Comparison of ENCODE assay signal across 8 cellular contexts in the genomic region with DNA sequence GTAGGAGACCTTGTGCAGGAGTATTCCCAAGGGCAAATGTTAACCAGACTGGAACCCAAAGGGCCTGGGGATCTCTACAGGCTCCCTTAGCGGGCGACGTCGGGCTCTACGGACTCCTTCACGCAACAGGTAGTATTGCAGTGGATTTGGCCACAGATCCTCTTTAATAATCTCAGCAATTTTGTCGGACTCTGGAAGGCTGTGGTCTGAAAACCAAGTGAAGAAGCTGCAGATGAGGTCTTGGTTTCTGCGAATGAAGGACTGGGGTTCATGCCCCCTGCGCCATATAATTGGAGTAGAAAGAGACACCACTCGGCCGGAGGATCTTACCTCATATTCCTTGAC. TPM values are rescaled to one million over a fixed set of nuclear protein-coding genes. Genes with fewer than 3 reads are reported as not detected.
DNase-seq lines count a peak whose midpoint lies in the region; ATAC-seq and TF ChIP-seq lines count a peak whose summit lies in the region.

No MANE protein-coding gene starts in this region.

- peaks cover 14% of the 10 kb centered on the region; the same call in 1 of the 2 replicates for H4K20me1 ChIP-seq in DOHH2 (ENCODE audit: control insufficient read depth, insufficient read depth, low read depth, low read length)

- peak overlapping the region; percentile 79 for H3K4me2 ChIP-seq in DOHH2 (ENCODE audit: low read length)
- H3K4me2 ChIP-seq in trophoblast cell (ENCODE audit: low read length) = peak overlapping the region; percentile 65

- H3K27me3 ChIP-seq in DOHH2 (ENCODE audit: control insufficient read depth, low read length) (no peaks in the 10 kb centered on the region), Peyer's patch (no peaks in the 10 kb centered on the region), trophoblast cell (ENCODE audit: insufficient read depth, low read length) (no peaks in the 10 kb centered on the region)

- H2AFZ ChIP-seq in trophoblast cell (ENCODE audit: insufficient read depth, low read length, poor library complexity) = no peak overlapping the region

- peaks cover 7% of the 10 kb centered on the region for H3K79me1 ChIP-seq in trophoblast cell (ENCODE audit: low read length)

- no peak for TF ChIP-seq POLR2A in Peyer's patch (IDR thresholded peaks at IDR 0.05)

- no peak overlapping the region for H2BK12ac ChIP-seq in trophoblast cell (ENCODE audit: low read length)

- no peak overlapping the region for H4K8ac ChIP-seq in trophoblast cell (ENCODE audit: low read depth, low read length)

- H3K14ac ChIP-seq in trophoblast cell (ENCODE audit: low read length) = no peak overlapping the region

- no peaks in the 10 kb centered on the region for H3K9me3 ChIP-seq in DOHH2 (ENCODE audit: control insufficient read depth, insufficient read depth, low read length)
- no peaks in the 10 kb centered on the region for H3K9me3 ChIP-seq in Peyer's patch
- no peaks in the 10 kb centered on the region for H3K9me3 ChIP-seq in trophoblast cell (ENCODE audit: insufficient read depth, low read depth, low read length)

- H3K4me3 ChIP-seq in DOHH2 (ENCODE audit: low read length) = peak overlapping the region; percentile 84
- peak overlapping the region; percentile 80 to 89 (median 84) for H3K4me3 ChIP-seq in Peyer's patch
- no peak overlapping the region for H3K4me3 ChIP-seq in trophoblast cell (ENCODE audit: low read depth, low read length)

- peak overlapping the region; percentile 19 for H3K4ac ChIP-seq in trophoblast cell (ENCODE audit: low read depth, low read length)

- H3K4me1 ChIP-seq in DOHH2 (ENCODE audit: control insufficient read depth, low read length) (peaks cover 42% of the 10 kb centered on the region), Peyer's patch (peaks cover 0 to 47% (median 12%) of the 10 kb centered on the region in 4 donors), trophoblast cell (ENCODE audit: control insufficient read depth in 1 of 2, insufficient read depth in 2 of 2, low read length in 2 of 2) (peaks cover 12 to 14% of the 10 kb centered on the region in 2 experiments)

- DNase-seq in Peyer's patch (no peak), epithelial cell of prostate (ENCODE audit: low read depth, low spot score) (no peak), trophoblast cell (no peak), GDM1 (lab: John Stamatoyannopoulos, UW) (no peak), NCI-H187 treated with DMSO at 0.1 percent for 48 hours (lab: John Stamatoyannopoulos, UW) (no peak)

- no peak overlapping the region for H2BK120ac ChIP-seq in trophoblast cell (ENCODE audit: insufficient read depth, low read length, poor library complexity)

- TF ChIP-seq CTCF in DOHH2 (IDR thresholded peaks at IDR 0.05; ENCODE audit: low read depth, low read length, poor library complexity, severe bottlenecking) (no peak), Peyer's patch (IDR thresholded peaks at IDR 0.05) (no peak)

- H3F3A ChIP-seq in DOHH2 (ENCODE audit: control insufficient read depth, insufficient read depth) = no peaks in the 10 kb centered on the region

- H2BK5ac ChIP-seq in trophoblast cell (ENCODE audit: low read depth, low read length, poor library complexity) = no peak overlapping the region

- peaks cover 53% of the 10 kb centered on the region for H3K79me2 ChIP-seq in DOHH2 (ENCODE audit: control insufficient read depth, low read length)
- peaks cover 15% of the 10 kb centered on the region for H3K79me2 ChIP-seq in trophoblast cell (ENCODE audit: control insufficient read depth, insufficient read depth, low read length, poor library complexity)

- no peak overlapping the region for H3K27ac ChIP-seq in DOHH2 (ENCODE audit: low read depth, low read length)
- H3K27ac ChIP-seq in Peyer's patch = peak overlapping the region; percentile 97 to 99 (median 98)
- peak overlapping the region; percentile 94 for H3K27ac ChIP-seq in epithelial cell of prostate
- no peak overlapping the region for H3K27ac ChIP-seq in trophoblast cell (ENCODE audit: low read depth, low read length)

- no peak overlapping the region for H3K9ac ChIP-seq in trophoblast cell (ENCODE audit: low read length)

- WGBS in trophoblast cell (ENCODE audit: extremely low coverage, insufficient coverage, insufficient read length) = no CpG with 5 or more reads among the region's 11 CpGs

- H3K18ac ChIP-seq in trophoblast cell (ENCODE audit: low read length) = no peak overlapping the region

- no peak overlapping the region for H2AK5ac ChIP-seq in trophoblast cell (ENCODE audit: low read length)

- ATAC-seq in HG03457 (IDR thresholded peaks at IDR 0.05; ENCODE audit: unreplicated experiment) (no peak), GM21825 (IDR thresholded peaks at IDR 0.05; ENCODE audit: unreplicated experiment) (no peak)

- H4K91ac ChIP-seq in trophoblast cell (ENCODE audit: low read depth, low read length) = no peak overlapping the region

- H4K12ac ChIP-seq in trophoblast cell (ENCODE audit: low read depth, low read length) = no peak overlapping the region

- H3K23ac ChIP-seq in trophoblast cell (ENCODE audit: low read length) = no peak overlapping the region

- no peaks in the 10 kb centered on the region for H3K9me2 ChIP-seq in DOHH2 (replicated peaks; ENCODE audit: control insufficient read depth, low read length)

- H3K36me3 ChIP-seq in DOHH2 (ENCODE audit: control insufficient read depth, low read length) (peaks cover 29% of the 10 kb centered on the region), Peyer's patch (peaks cover 0 to 17% (median 0%) of the 10 kb centered on the region in 3 donors), trophoblast cell (ENCODE audit: control insufficient read depth in 1 of 2, insufficient read depth in 2 of 2, low read length in 2 of 2) (peaks cover 3 to 10% of the 10 kb centered on the region in 2 experiments)

RNA-seq across cellular contexts. Expression of a gene that starts 1.3 kb away (rescaled TPM):
- 10 to 100 TPM; 33.0 to 49.6 (median 42.3) TPM for total RNA-seq in Peyer's patch
- polyA plus RNA-seq in trophoblast cell (2013) = 34.8 TPM in 2 replicates

RNA-seq across cellular contexts. Expression of a gene that starts 24.6 kb away (rescaled TPM):
- 1 to 10 TPM; 5.8 to 9.1 (median 7.2) TPM for total RNA-seq in Peyer's patch
- 14.5 and 14.9 TPM in 2 replicates for polyA plus RNA-seq in trophoblast cell (2013)

Comparison
In these comparisons a context has a peak if more than half of its experiments do, and no peak if none do; other contexts are left out.
1. H3K27ac ChIP-seq: peak in Peyer's patch (4 of 4) and epithelial cell of prostate (single experiment); none in DOHH2 (single experiment) and trophoblast cell (single experiment).